ENCODE assay signal across 9 cellular contexts in the genomic region with DNA sequence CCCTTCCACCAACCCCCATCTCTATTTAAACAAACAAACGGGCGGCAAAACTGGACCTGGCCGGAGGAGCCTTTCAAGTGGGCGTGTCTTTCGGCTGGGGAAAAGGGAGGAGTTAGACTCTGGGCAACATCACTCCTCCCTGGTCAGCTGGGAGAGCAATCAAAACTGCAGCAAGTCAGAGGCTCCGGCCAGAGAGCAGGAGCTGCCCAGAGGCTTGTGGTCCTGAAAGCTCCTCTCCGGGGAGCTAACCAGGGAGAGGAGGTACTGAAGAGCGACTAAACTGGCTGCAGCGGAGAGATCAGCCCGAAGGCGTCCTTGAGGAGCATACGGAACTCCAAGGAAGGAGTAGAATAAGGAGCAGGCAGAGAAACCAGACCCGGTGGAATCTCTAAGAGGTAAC. TPM values are rescaled to one million over a fixed set of nuclear protein-coding genes. Genes with fewer than 3 reads are reported as not detected.
DNase-seq lines count a peak whose midpoint lies in the region; TF ChIP-seq lines count a peak whose summit lies in the region.
"Had no signal": no experiment of that assay in that cellular context is flagged by ENCODE, and none has a peak within 500 bp of the region (broad histone marks: within the 10 kb centered on the region; RNA-seq: fewer than 3 reads in every experiment).

A gene with protein sequence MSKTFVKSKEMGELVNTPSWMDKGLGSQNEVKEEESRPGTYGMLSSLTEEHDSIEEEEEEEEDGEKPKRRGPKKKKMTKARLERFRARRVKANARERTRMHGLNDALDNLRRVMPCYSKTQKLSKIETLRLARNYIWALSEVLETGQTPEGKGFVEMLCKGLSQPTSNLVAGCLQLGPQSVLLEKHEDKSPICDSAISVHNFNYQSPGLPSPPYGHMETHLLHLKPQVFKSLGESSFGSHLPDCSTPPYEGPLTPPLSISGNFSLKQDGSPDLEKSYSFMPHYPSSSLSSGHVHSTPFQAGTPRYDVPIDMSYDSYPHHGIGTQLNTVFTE (plus strand): TSS at position 191 of the 400 bp plus-strand sequence. CDS start 6,466 bp downstream, outside the sequence.

- H3K27ac ChIP-seq in H9 (ENCODE audit: insufficient read length, low read depth, low read length): no peak within 1 kb of the TSS
- peak within 1 kb of the TSS; percentile 20 for H3K27ac ChIP-seq in ectodermal cell (ENCODE audit: insufficient read depth, low read depth, low read length, poor library complexity, severe bottlenecking)
- no peak within 1 kb of the TSS for H3K27ac ChIP-seq in mesenchymal stem cell (ENCODE audit: low read length, poor library complexity, severe bottlenecking)

- H2BK15ac ChIP-seq in H9 (ENCODE audit: low read depth, low read length): no peak within 1 kb of the TSS
- H2BK15ac ChIP-seq in mesenchymal stem cell (ENCODE audit: low read depth, poor library complexity, severe bottlenecking): no peak within 1 kb of the TSS

- no peaks in the 10 kb centered on the region for H3K79me1 ChIP-seq in H9 (ENCODE audit: insufficient read depth, low read depth, low read length, poor library complexity, severe bottlenecking)
- H3K79me1 ChIP-seq in mesenchymal stem cell (replicated peaks; ENCODE audit: low read length, poor library complexity, severe bottlenecking): no peaks in the 10 kb centered on the region

- peak within 1 kb of the TSS; percentile 25 for H3K4me3 ChIP-seq in ectodermal cell (ENCODE audit: insufficient read depth, low read depth, low read length)
- H3K4me3 ChIP-seq in mesenchymal stem cell (ENCODE audit: insufficient read depth in 1 of 2, low read depth in 1 of 2, low read length in 2 of 2): no peak within 1 kb of the TSS

- H3K36me3 Mint-ChIP-seq in H9 (ENCODE audit: insufficient read depth in 1 of 3, low read depth in 3 of 3): no peaks in the 10 kb centered on the region; a peak in 1 of 7 replicates

- H4K5ac ChIP-seq in H9 (ENCODE audit: insufficient read length, low read depth, low read length): no peak within 1 kb of the TSS

- H3K56ac ChIP-seq in H9 (ENCODE audit: insufficient read length, low read depth, low read length): no peak within 1 kb of the TSS

- H3K79me2 ChIP-seq in H9 (ENCODE audit: insufficient read depth, low read length): no peaks in the 10 kb centered on the region

- H2BK120ac ChIP-seq in H9 (ENCODE audit: low read depth, low read length, poor library complexity, severe bottlenecking) (no peak within 1 kb of the TSS), mesenchymal stem cell (ENCODE audit: low read depth, low read length) (no peak within 1 kb of the TSS)

- no CpG with 5 or more reads among the region's 13 CpGs for WGBS in H9 (ENCODE audit: extremely low coverage, insufficient read length, low lambda C conversion rate)
- 1 to 2% methylated on average over 13 of the region's 13 CpGs for WGBS in ectodermal cell, 2 experiments
- WGBS in mesenchymal stem cell: 6% methylated on average over 13 of the region's 13 CpGs

- no peaks in the 10 kb centered on the region for H3K9me3 Mint-ChIP-seq in H9
- H3K9me3 Mint-ChIP-seq: activated naive CD4-positive, alpha-beta T cell treated with anti-CD3 and anti-CD28 coated beads, Interleukin-2, amount 50 U/mL, for 24 hours had no signal

- no peak within 1 kb of the TSS for H3K9ac ChIP-seq in H9 (ENCODE audit: extremely low read depth, insufficient read length, low read length)
- no peak within 1 kb of the TSS for H3K9ac ChIP-seq in mesenchymal stem cell (ENCODE audit: low read length)

- H3K14ac ChIP-seq in H9 (ENCODE audit: insufficient read depth, low read length) (no peak within 1 kb of the TSS), mesenchymal stem cell (ENCODE audit: low read length in 2 of 2) (no peak within 1 kb of the TSS)

- no peak for TF ChIP-seq CTCF in H9 (conservative IDR thresholded peaks at IDR 0.05)

- H4K91ac ChIP-seq in H9 (ENCODE audit: insufficient read length, low read depth, low read length) (no peak within 1 kb of the TSS), mesenchymal stem cell (ENCODE audit: low read length) (no peak within 1 kb of the TSS)

- no peak within 1 kb of the TSS for H2BK12ac ChIP-seq in H9 (ENCODE audit: insufficient read length, low read depth, low read length)
- H2BK12ac ChIP-seq in mesenchymal stem cell (ENCODE audit: low read length in 2 of 2): no peak within 1 kb of the TSS

- H4K8ac ChIP-seq in H9 (replicated peaks; ENCODE audit: insufficient read length, low read depth, low read length): no peak within 1 kb of the TSS
- H4K8ac ChIP-seq in mesenchymal stem cell (ENCODE audit: low read length): no peak within 1 kb of the TSS

- H3K23ac ChIP-seq in H9 (ENCODE audit: insufficient read length, low read depth, low read length) (no peak within 1 kb of the TSS), mesenchymal stem cell (ENCODE audit: low read length in 2 of 2) (no peak within 1 kb of the TSS)

- no peaks in the 10 kb centered on the region for H3K23me2 ChIP-seq in H9 (ENCODE audit: insufficient read length, low read depth, low read length, poor library complexity, severe bottlenecking)

- H3K27me3 ChIP-seq in H9 (ENCODE audit: insufficient read depth, low read length) (no peaks in the 10 kb centered on the region), ectodermal cell (ENCODE audit: control insufficient read depth, insufficient read depth, low read length, poor library complexity, severe bottlenecking) (peaks cover 7% of the 10 kb centered on the region), mesenchymal stem cell (ENCODE audit: control insufficient read depth in 1 of 2, insufficient read depth in 1 of 2, low read length in 2 of 2) (peaks cover 8 to 38% of the 10 kb centered on the region in 2 experiments)

- H2AFZ ChIP-seq in H9 (ENCODE audit: low read length) (no peak within 1 kb of the TSS), mesenchymal stem cell (ENCODE audit: low read depth, low read length) (no peak within 1 kb of the TSS)

- H3T11ph ChIP-seq in H9 (ENCODE audit: low read length): no peak within 1 kb of the TSS

- no peak within 1 kb of the TSS for H3K18ac ChIP-seq in H9 (ENCODE audit: insufficient read length, low read depth, low read length)
- no peak within 1 kb of the TSS for H3K18ac ChIP-seq in mesenchymal stem cell (ENCODE audit: low read depth in 1 of 2, low read length in 2 of 2)

- peak within 1 kb of the TSS; percentile 45 for H3K4me2 ChIP-seq in H9 (ENCODE audit: insufficient read depth, insufficient read length, low read length)
- H3K4me2 ChIP-seq in mesenchymal stem cell (ENCODE audit: low read length, poor library complexity, severe bottlenecking): no peak within 1 kb of the TSS

- peaks cover 19 to 21% of the 10 kb centered on the region in 2 experiments for H3K4me1 Mint-ChIP-seq in H9

- peak within 1 kb of the TSS in 1 of 3 experiments; percentile 5; a peak in 1 of 7 replicates for H3K27ac Mint-ChIP-seq in H9
- H3K27ac Mint-ChIP-seq: activated naive CD4-positive, alpha-beta T cell treated with anti-CD3 and anti-CD28 coated beads, Interleukin-2, amount 50 U/mL, for 24 hours had no signal

- no peak within 1 kb of the TSS for H3K4ac ChIP-seq in H9 (ENCODE audit: low read depth, low read length)
- H3K4ac ChIP-seq in mesenchymal stem cell (ENCODE audit: low read depth in 1 of 2, low read length in 2 of 2): no peak within 1 kb of the TSS

- H2BK5ac ChIP-seq in H9 (ENCODE audit: insufficient read length, low read length) (no peak within 1 kb of the TSS), mesenchymal stem cell (ENCODE audit: low read depth, low read length, poor library complexity, severe bottlenecking) (no peak within 1 kb of the TSS)

- H3K9me3 ChIP-seq in H9 (ENCODE audit: control insufficient read depth, low read depth, low read length) (no peaks in the 10 kb centered on the region), ectodermal cell (ENCODE audit: control insufficient read depth, low read length) (no peaks in the 10 kb centered on the region), mesenchymal stem cell (ENCODE audit: control insufficient read depth, low read length) (no peaks in the 10 kb centered on the region)

- peaks cover 34% of the 10 kb centered on the region for H3K27me3 Mint-ChIP-seq in H9 (ENCODE audit: low read depth)

- DNase-seq in AG08396 (ENCODE audit: low spot score): peak; percentile 68
- peak; percentile 98 for DNase-seq in H9
- DNase-seq in NOMO-1 treated with dmso at 0.1 percent for 144 hours (lab: John Stamatoyannopoulos, UW; ENCODE audit: unreplicated experiment): peak; percentile 42
- DNase-seq in mesenchymal stem cell: peak; percentile 60
- no peak for DNase-seq in KG1 (lab: John Stamatoyannopoulos, UW)
- no peak for DNase-seq in NCI-H1048 (lab: John Stamatoyannopoulos, UW)
- DNase-seq in NCI-H526 treated with DMSO at 0.1 percent for 48 hours (lab: John Stamatoyannopoulos, UW): no peak

- H4K20me1 ChIP-seq in H9 (ENCODE audit: control insufficient read depth, insufficient read depth, insufficient read length): no peaks in the 10 kb centered on the region

- H3K4me1 ChIP-seq in H9 (ENCODE audit: insufficient read depth, low read length) (no peaks in the 10 kb centered on the region), ectodermal cell (ENCODE audit: control insufficient read depth, insufficient read depth, low read length) (peaks cover 16% of the 10 kb centered on the region), mesenchymal stem cell (ENCODE audit: control insufficient read depth, insufficient read depth, low read depth, low read length) (no peaks in the 10 kb centered on the region)

- peak within 1 kb of the TSS; percentile 51 to 69 for H3K4me3 Mint-ChIP-seq in H9
- H3K4me3 Mint-ChIP-seq: activated naive CD4-positive, alpha-beta T cell treated with anti-CD3 and anti-CD28 coated beads, Interleukin-2, amount 50 U/mL, for 24 hours had no signal

- H3K36me3 ChIP-seq in ectodermal cell (ENCODE audit: control insufficient read depth, insufficient read depth, low read length) (no peaks in the 10 kb centered on the region), mesenchymal stem cell (ENCODE audit: control insufficient read depth in 1 of 2, insufficient read depth in 2 of 2, low read depth in 1 of 2, low read length in 2 of 2) (no peaks in the 10 kb centered on the region)

- H2BK20ac ChIP-seq in H9 (ENCODE audit: low read depth, low read length, poor library complexity, severe bottlenecking): no peak within 1 kb of the TSS

- H2AK5ac ChIP-seq in H9 (ENCODE audit: insufficient read length, low read length) (no peak within 1 kb of the TSS), mesenchymal stem cell (ENCODE audit: low read length, severe bottlenecking) (no peak within 1 kb of the TSS)

RNA-seq across cellular contexts. Expression of the gene that starts here (rescaled TPM):
- total RNA-seq in H9 (2021): not detected in 2 replicates
- 2.7 TPM for polyA plus RNA-seq in ectodermal cell (2013, experiment 1 of 4)
- polyA plus RNA-seq in ectodermal cell (2013, experiment 2 of 4): 4.4 TPM
- 3.8 TPM for polyA plus RNA-seq in ectodermal cell (2013, experiment 3 of 4)
- polyA plus RNA-seq in ectodermal cell (2013, experiment 4 of 4): 5.3 TPM
- not detected for polyA plus RNA-seq in mesenchymal stem cell (2013, experiment 1 of 2)
- polyA plus RNA-seq in mesenchymal stem cell (2013, experiment 2 of 2): not detected

Comparison
In these comparisons a context has a peak if more than half of its experiments do, and no peak if none do; other contexts are left out.
1. Peak in DNase-seq and H3K4me2 ChIP-seq in H9; RNA of the gene not detected or under 1 TPM.
2. DNase-seq: peak in AG08396 (single experiment), NOMO-1 treated with dmso at 0.1 percent for 144 hours (single experiment) and mesenchymal stem cell (single experiment); none in KG1 (single experiment), NCI-H1048 (single experiment) and NCI-H526 treated with DMSO at 0.1 percent for 48 hours (single experiment).